ENCODE assay signal across 1 cellular context in genomic region chr18:76306685-76307292, GRCh38.
TF ChIP-seq lines count a peak whose summit lies in the region.

No MANE protein-coding gene starts in this region.

TF ChIP-seq in K562, 482 proteins besides CTCF, POLR2A, EP300 and RAD21 (continued from another document):
- TF ChIP-seq, protein P1, sequence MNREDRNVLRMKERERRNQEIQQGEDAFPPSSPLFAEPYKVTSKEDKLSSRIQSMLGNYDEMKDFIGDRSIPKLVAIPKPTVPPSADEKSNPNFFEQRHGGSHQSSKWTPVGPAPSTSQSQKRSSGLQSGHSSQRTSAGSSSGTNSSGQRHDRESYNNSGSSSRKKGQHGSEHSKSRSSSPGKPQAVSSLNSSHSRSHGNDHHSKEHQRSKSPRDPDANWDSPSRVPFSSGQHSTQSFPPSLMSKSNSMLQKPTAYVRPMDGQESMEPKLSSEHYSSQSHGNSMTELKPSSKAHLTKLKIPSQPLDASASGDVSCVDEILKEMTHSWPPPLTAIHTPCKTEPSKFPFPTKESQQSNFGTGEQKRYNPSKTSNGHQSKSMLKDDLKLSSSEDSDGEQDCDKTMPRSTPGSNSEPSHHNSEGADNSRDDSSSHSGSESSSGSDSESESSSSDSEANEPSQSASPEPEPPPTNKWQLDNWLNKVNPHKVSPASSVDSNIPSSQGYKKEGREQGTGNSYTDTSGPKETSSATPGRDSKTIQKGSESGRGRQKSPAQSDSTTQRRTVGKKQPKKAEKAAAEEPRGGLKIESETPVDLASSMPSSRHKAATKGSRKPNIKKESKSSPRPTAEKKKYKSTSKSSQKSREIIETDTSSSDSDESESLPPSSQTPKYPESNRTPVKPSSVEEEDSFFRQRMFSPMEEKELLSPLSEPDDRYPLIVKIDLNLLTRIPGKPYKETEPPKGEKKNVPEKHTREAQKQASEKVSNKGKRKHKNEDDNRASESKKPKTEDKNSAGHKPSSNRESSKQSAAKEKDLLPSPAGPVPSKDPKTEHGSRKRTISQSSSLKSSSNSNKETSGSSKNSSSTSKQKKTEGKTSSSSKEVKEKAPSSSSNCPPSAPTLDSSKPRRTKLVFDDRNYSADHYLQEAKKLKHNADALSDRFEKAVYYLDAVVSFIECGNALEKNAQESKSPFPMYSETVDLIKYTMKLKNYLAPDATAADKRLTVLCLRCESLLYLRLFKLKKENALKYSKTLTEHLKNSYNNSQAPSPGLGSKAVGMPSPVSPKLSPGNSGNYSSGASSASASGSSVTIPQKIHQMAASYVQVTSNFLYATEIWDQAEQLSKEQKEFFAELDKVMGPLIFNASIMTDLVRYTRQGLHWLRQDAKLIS (CRISPR knock-in tag; IDR thresholded peaks at IDR 0.05) = no peak
- TF ChIP-seq, protein P2, sequence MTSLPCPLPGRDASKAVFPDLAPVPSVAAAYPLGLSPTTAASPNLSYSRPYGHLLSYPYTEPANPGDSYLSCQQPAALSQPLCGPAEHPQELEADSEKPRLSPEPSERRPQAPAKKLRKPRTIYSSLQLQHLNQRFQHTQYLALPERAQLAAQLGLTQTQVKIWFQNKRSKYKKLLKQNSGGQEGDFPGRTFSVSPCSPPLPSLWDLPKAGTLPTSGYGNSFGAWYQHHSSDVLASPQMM (CRISPR knock-in tag; IDR thresholded peaks at IDR 0.05) = no peak
- TF ChIP-seq DPF2 (IDR thresholded peaks at IDR 0.05) (no peak), SIN3B (IDR thresholded peaks at IDR 0.05; ENCODE audit: low read depth) (no peak)
